19 cellular contexts compared by ENCODE assay signal in genomic region chr9:77753183-77753582, GRCh38.
"Had no signal": no experiment of that assay in that cellular context is flagged by ENCODE, and none has a peak within 500 bp of the region (broad histone marks: within the 10 kb centered on the region; RNA-seq: fewer than 3 reads in every experiment).

No MANE protein-coding gene starts in this region.

- H3K36me3 Mint-ChIP-seq: activated CD8-positive, alpha-beta memory T cell treated with anti-CD3 and anti-CD28 coated beads, Interleukin-2, amount 10 ng/mL, durations not matched to agents 7 days and 5 days had no signal

- H3K4me3 Mint-ChIP-seq: activated CD4-positive, alpha-beta memory T cell treated with anti-CD3 and anti-CD28 coated beads, Interleukin-2, amount 10 ng/mL, durations not matched to agents 7 days and 5 days; activated CD8-positive, alpha-beta memory T cell treated with anti-CD3 and anti-CD28 coated beads, Interleukin-2, amount 10 ng/mL, durations not matched to agents 7 days and 5 days; activated naive CD4-positive, alpha-beta T cell treated with anti-CD3 and anti-CD28 coated beads for 36 hours; brain; central memory CD8-positive, alpha-beta T cell; nephron progenitor cell had no signal

- ATAC-seq: activated CD8-positive, alpha-beta memory T cell treated with anti-CD3 and anti-CD28 coated beads, Interleukin-2, amount 10 ng/mL, durations not matched to agents 7 days and 5 days; gastrocnemius medialis; left lobe of liver; psoas muscle; right cardiac atrium; stimulated activated naive CD8-positive, alpha-beta T cell treated with anti-CD3 and anti-CD28 coated beads, Interleukin-15, Interleukin-2, amounts not matched to agents 100 U/mL and 50 U/mL, for 24 hours had no signal

- H3K27ac ChIP-seq: coronary artery, gastrocnemius medialis, psoas muscle had no signal

- DNase-seq: activated CD4-positive, alpha-beta memory T cell treated with anti-CD3 and anti-CD28 coated beads, Interleukin-2, amount 10 ng/mL, durations not matched to agents 7 days and 5 days; activated CD8-positive, alpha-beta memory T cell treated with anti-CD3 and anti-CD28 coated beads, Interleukin-2, amount 10 ng/mL, durations not matched to agents 7 days and 5 days; activated naive CD4-positive, alpha-beta T cell treated with anti-CD3 and anti-CD28 coated beads for 36 hours; gastrocnemius medialis; head of caudate nucleus; kidney; midbrain; nephron progenitor cell; psoas muscle; right cardiac atrium; stimulated activated naive CD8-positive, alpha-beta T cell treated with anti-CD3 and anti-CD28 coated beads, Interleukin-15, Interleukin-2, amounts not matched to agents 100 U/mL and 50 U/mL, for 24 hours; substantia nigra; tibial artery had no signal

- H3K27me3 Mint-ChIP-seq: activated CD4-positive, alpha-beta memory T cell treated with anti-CD3 and anti-CD28 coated beads, Interleukin-2, amount 10 ng/mL, durations not matched to agents 7 days and 5 days; activated CD8-positive, alpha-beta memory T cell treated with anti-CD3 and anti-CD28 coated beads, Interleukin-2, amount 10 ng/mL, durations not matched to agents 7 days and 5 days; central memory CD8-positive, alpha-beta T cell had no signal

- H3K4me3 ChIP-seq: coronary artery, gastrocnemius medialis, lung, psoas muscle, tibial artery had no signal

- H3K36me3 ChIP-seq: gastrocnemius medialis, tibial artery had no signal

- H3K9me3 ChIP-seq: gastrocnemius medialis, psoas muscle, tibial artery had no signal

- H3K27ac Mint-ChIP-seq: activated CD4-positive, alpha-beta memory T cell treated with anti-CD3 and anti-CD28 coated beads, Interleukin-2, amount 10 ng/mL, durations not matched to agents 7 days and 5 days; activated CD8-positive, alpha-beta memory T cell treated with anti-CD3 and anti-CD28 coated beads, Interleukin-2, amount 10 ng/mL, durations not matched to agents 7 days and 5 days; activated naive CD4-positive, alpha-beta T cell treated with anti-CD3 and anti-CD28 coated beads for 36 hours; activated T-helper 2 cell treated with anti-CD3 and anti-CD28 coated beads, Interferon-gamma antibody, Interleukin-2, Interleukin-4, amounts not matched to agents 10 μg/mL and 5 μg/mL and 100 μg/mL, durations not matched to agents 14 hours and 24 hours and 36 hours had no signal

- H3K9me3 Mint-ChIP-seq: activated CD4-positive, alpha-beta memory T cell treated with anti-CD3 and anti-CD28 coated beads, Interleukin-2, amount 10 ng/mL, durations not matched to agents 7 days and 5 days had no signal

- H3K27me3 ChIP-seq: gastrocnemius medialis, tibial artery had no signal

- H3K4me1 ChIP-seq: psoas muscle had no signal
